ENCODE assay signal across 7 cellular contexts in genomic region chr11:64877390-64878222, GRCh38. TPM values are rescaled to one million over a fixed set of nuclear protein-coding genes. Genes with fewer than 3 reads are reported as not detected.
DNase-seq lines count a peak whose midpoint lies in the region; ATAC-seq and TF ChIP-seq lines count a peak whose summit lies in the region.

No MANE protein-coding gene starts in this region.

- peak; percentile 14 for DNase-seq in HK-2 (ENCODE audit: unreplicated experiment)
- DNase-seq in adrenal gland, result peak in 2 of 7 donors; percentile 45 to 52
- peak in 1 of 2 donors; percentile 62 for DNase-seq in left colon
- DNase-seq in superior temporal gyrus (ENCODE audit: extremely low spot score), result peak; percentile 37
- DNase-seq in effector CD4-positive, alpha-beta T cell, result no peak
- no peak for DNase-seq in germinal center (ENCODE audit: low spot score)

- H3K9me3 ChIP-seq in adrenal gland (replicated peaks in 1 of 3), result no peaks in the 10 kb centered on the region

- peak overlapping the region; percentile 51 to 93 (median 82) for H3K4me3 ChIP-seq in adrenal gland

- no peaks in the 10 kb centered on the region for H3K27me3 ChIP-seq in adrenal gland

- WGBS in adrenal gland, 4 donors, result 1 to 3% (median 2%) methylated on average over 10 to 41 of the region's 41 CpGs

- peaks cover 0 to 14% of the 10 kb centered on the region in 2 donors for H3K36me3 ChIP-seq in adrenal gland (replicated peaks in 1 of 2)

- ATAC-seq in GM18511 (IDR thresholded peaks at IDR 0.05; ENCODE audit: unreplicated experiment), result peak; percentile 7
- ATAC-seq in left colon, result peak; percentile 11

- H3K4me1 ChIP-seq in adrenal gland (replicated peaks in 1 of 2), result peaks cover 24 to 44% of the 10 kb centered on the region in 2 donors

- no peak for TF ChIP-seq CTCF in adrenal gland (IDR thresholded peaks at IDR 0.05)

- no peak for TF ChIP-seq POLR2A in adrenal gland (IDR thresholded peaks at IDR 0.05)

- intact Hi-C loops in adrenal gland (cut with DNase I) (no loop called here), left colon (cut with DNase I, micrococcal nuclease) (no loop called here)

- peak overlapping the region; percentile 30 to 88 (median 46) for H3K27ac ChIP-seq in adrenal gland

RNA-seq across cellular contexts. Expression of gene EHD1, which starts 0.8 kb away (rescaled TPM):
- 100 to 1,000 TPM in 1 of 8 donors, 10 to 100 TPM in 7; 38.5 to 107 (median 57.1) TPM for total RNA-seq in adrenal gland
- polyA plus RNA-seq in adrenal gland, result 10 to 100 TPM; 14.3 to 50.4 (median 20.0) TPM
- total RNA-seq in left colon, result 10 to 100 TPM; 76.1 to 91.5 TPM

RNA-seq across cellular contexts. Expression of gene CDC42BPG, which starts 33.2 kb away (rescaled TPM):
- total RNA-seq in adrenal gland, result 10 to 100 TPM in 2 of 8 donors, 1 to 10 TPM in 6; 4.9 to 12.9 (median 9.1) TPM
- polyA plus RNA-seq in adrenal gland, result 1 to 10 TPM; 3.3 to 7.4 (median 4.9) TPM
- total RNA-seq in left colon, result 10 to 100 TPM; 44.5 to 45.5 TPM

RNA-seq across cellular contexts. Expression of gene ATG2A, which starts 39.4 kb away (rescaled TPM):
- total RNA-seq in adrenal gland (10 to 100 TPM; 27.2 to 43.5 (median 34.3) TPM), left colon (10 to 100 TPM; 25.3 to 43.4 TPM)
- 10 to 100 TPM in 2 of 3 donors, 1 to 10 TPM in 1; 3.6 to 43.3 (median 32.4) TPM for polyA plus RNA-seq in adrenal gland

RNA-seq across cellular contexts. Expression of gene PPP2R5B, which starts 46.9 kb away (rescaled TPM):
- 10 to 100 TPM; 11.4 to 26.6 (median 21.2) TPM for total RNA-seq in adrenal gland
- polyA plus RNA-seq in adrenal gland, result 10 to 100 TPM; 10.7 to 51.3 (median 25.6) TPM
- total RNA-seq in left colon, result 10 to 100 TPM; 25.1 to 39.6 TPM

RNA-seq across cellular contexts. Expression of gene GPHA2, which starts 58.1 kb away (rescaled TPM):
- total RNA-seq in adrenal gland, result not detected
- polyA plus RNA-seq in adrenal gland, result under 1 TPM in 1 of 3 donors, not detected in 2; 0.67 TPM
- total RNA-seq in left colon, result not detected

Comparison
In these comparisons a context has a peak if more than half of its experiments do, and no peak if none do; other contexts are left out.
1. DNase-seq: peak in HK-2 (single experiment) and superior temporal gyrus (single experiment); none in effector CD4-positive, alpha-beta T cell (single experiment) and germinal center (single experiment).